In the genomic region with DNA sequence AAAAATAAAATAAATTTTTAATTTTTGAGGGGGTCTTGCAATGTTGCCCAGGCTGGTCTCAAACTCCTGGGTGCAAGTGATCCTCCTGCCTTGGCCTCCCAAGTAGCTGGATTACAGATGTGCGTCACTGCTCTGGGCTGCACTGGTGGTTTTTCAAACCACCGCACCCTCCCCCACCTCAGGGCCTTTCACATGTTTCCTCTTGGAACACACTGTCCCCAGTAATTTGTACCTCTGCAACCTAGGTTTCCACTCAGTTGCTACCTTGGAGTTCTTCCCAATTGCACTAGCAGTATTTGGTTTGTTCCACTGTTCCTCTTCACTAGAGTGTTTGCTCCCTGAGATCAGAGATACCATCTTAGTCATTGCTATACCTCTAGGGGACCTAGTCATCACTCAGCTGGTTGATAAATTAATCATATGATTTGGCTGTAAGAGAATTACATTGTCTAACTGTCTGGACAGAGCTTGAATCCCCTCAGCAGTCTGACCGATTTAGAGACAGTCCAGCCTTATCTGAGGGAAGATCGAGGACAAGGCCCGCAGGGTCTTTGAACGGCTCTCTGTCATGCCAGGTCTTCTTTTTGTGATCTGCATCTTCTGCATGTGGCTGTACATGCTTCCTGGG, we compare ENCODE assay signal across 18 cellular contexts. TPM values are rescaled to one million over a fixed set of nuclear protein-coding genes. Genes with fewer than 3 reads are reported as not detected.
DNase-seq lines count a peak whose midpoint lies in the region; ATAC-seq and TF ChIP-seq lines count a peak whose summit lies in the region.
"Had no signal": no experiment of that assay in that cellular context is flagged by ENCODE, and none has a peak within 500 bp of the region (broad histone marks: within the 10 kb centered on the region; RNA-seq: fewer than 3 reads in every experiment).

No MANE protein-coding gene starts in this region.

- no peak for TF ChIP-seq POLR2A in esophagus squamous epithelium (IDR thresholded peaks at IDR 0.05)

- H3K27me3 Mint-ChIP-seq in activated CD4-positive, alpha-beta T cell treated with anti-CD3 and anti-CD28 coated beads, Interleukin-2, amount 10 ng/mL, durations not matched to agents 24 days and 14 days = no peaks in the 10 kb centered on the region
- H3K27me3 Mint-ChIP-seq in stimulated activated naive B cell treated with anti-CD40 and anti-IgM and Interleukin-4, amounts not matched to agents 10 μg/mL and 1 μg/mL and 100 μg/mL, for 72 hours = no peaks in the 10 kb centered on the region
- H3K27me3 Mint-ChIP-seq: central memory CD8-positive, alpha-beta T cell had no signal

- H3K9me3 Mint-ChIP-seq in activated CD4-positive, alpha-beta T cell treated with anti-CD3 and anti-CD28 coated beads, Interleukin-2, amount 10 ng/mL, durations not matched to agents 24 days and 14 days = no peaks in the 10 kb centered on the region
- no peaks in the 10 kb centered on the region for H3K9me3 Mint-ChIP-seq in stimulated activated naive B cell treated with anti-CD40 and anti-IgM and Interleukin-4, amounts not matched to agents 10 μg/mL and 1 μg/mL and 100 μg/mL, for 72 hours
- H3K9me3 Mint-ChIP-seq: central memory CD8-positive, alpha-beta T cell had no signal

- DNase-seq in activated CD4-positive, alpha-beta T cell treated with anti-CD3 and anti-CD28 coated beads, Interleukin-2, amount 10 ng/mL, durations not matched to agents 24 days and 14 days = peak; percentile 40
- no peak for DNase-seq in activated CD4-positive, alpha-beta T cell treated with anti-CD3 and anti-CD28 coated beads for 48 hours
- DNase-seq in RPMI7951 (ENCODE audit: low read depth) = peak; percentile 66
- peak; percentile 20 for DNase-seq in epithelial cell of prostate (ENCODE audit: low read depth, low spot score)
- no peak for DNase-seq in stimulated activated naive B cell treated with anti-CD40 and anti-IgM and Interleukin-4, amounts not matched to agents 10 μg/mL and 1 μg/mL and 100 μg/mL, for 72 hours
- no peak for DNase-seq in NCI-H345 treated with DMSO at 0.1 percent for 48 hours (lab: John Stamatoyannopoulos, UW; ENCODE audit: unreplicated experiment)
- DNase-seq in esophagus squamous epithelium (lab: John Stamatoyannopoulos, UW) = no peak
- no peak for DNase-seq in stimulated activated CD4-positive, alpha-beta T cell treated with anti-CD3 and anti-CD28 coated beads, Interleukin-4, amount 100 ng/mL, for 24 hours
- DNase-seq: activated CD8-positive, alpha-beta memory T cell treated with anti-CD3 and anti-CD28 coated beads, Interleukin-2, amount 50 U/mL, for 4 hours; COR-L47; glutamatergic neuron; Karpas-422; midbrain; NCI-H1694 treated with DMSO at 0.1 percent for 48 hours; NCI-H524 treated with DMSO at 0.1 percent for 48 hours; SW 1271; WERI-Rb-1 had no signal

- H3K36me3 Mint-ChIP-seq in activated CD4-positive, alpha-beta T cell treated with anti-CD3 and anti-CD28 coated beads, Interleukin-2, amount 10 ng/mL, durations not matched to agents 24 days and 14 days (ENCODE audit: low read depth) = peaks cover 59% of the 10 kb centered on the region
- peaks cover 53 to 65% of the 10 kb centered on the region in 2 donors for H3K36me3 Mint-ChIP-seq in stimulated activated naive B cell treated with anti-CD40 and anti-IgM and Interleukin-4, amounts not matched to agents 10 μg/mL and 1 μg/mL and 100 μg/mL, for 72 hours

- no peak overlapping the region for H3K27ac Mint-ChIP-seq in activated CD4-positive, alpha-beta T cell treated with anti-CD3 and anti-CD28 coated beads, Interleukin-2, amount 10 ng/mL, durations not matched to agents 24 days and 14 days
- H3K27ac Mint-ChIP-seq in stimulated activated naive B cell treated with anti-CD40 and anti-IgM and Interleukin-4, amounts not matched to agents 10 μg/mL and 1 μg/mL and 100 μg/mL, for 72 hours = no peak overlapping the region

- WGBS in esophagus squamous epithelium, 2 donors = 82 to 96% methylated on average over 6 of the region's 6 CpGs

- no peak for TF ChIP-seq CTCF in esophagus squamous epithelium (IDR thresholded peaks at IDR 0.05)

- intact Hi-C loops in activated CD4-positive, alpha-beta T cell treated with anti-CD3 and anti-CD28 coated beads, Interleukin-2, amount 10 ng/mL, durations not matched to agents 24 days and 14 days (cut with micrococcal nuclease) = no loop called here
- intact Hi-C loops in esophagus squamous epithelium (cut with DNase I) = no loop called here

- H3K27ac ChIP-seq in epithelial cell of prostate (no peak overlapping the region), esophagus squamous epithelium (no peak overlapping the region)
- H3K27ac ChIP-seq: WERI-Rb-1 had no signal

- ATAC-seq in stimulated activated naive B cell treated with anti-CD40 and anti-IgM and Interleukin-4, amounts not matched to agents 10 μg/mL and 1 μg/mL and 100 μg/mL, for 72 hours (replicated peaks) = peak; percentile 25 to 46

- H3K4me3 Mint-ChIP-seq in activated CD4-positive, alpha-beta T cell treated with anti-CD3 and anti-CD28 coated beads, Interleukin-2, amount 10 ng/mL, durations not matched to agents 24 days and 14 days = no peak overlapping the region
- no peak overlapping the region for H3K4me3 Mint-ChIP-seq in stimulated activated naive B cell treated with anti-CD40 and anti-IgM and Interleukin-4, amounts not matched to agents 10 μg/mL and 1 μg/mL and 100 μg/mL, for 72 hours
- H3K4me3 Mint-ChIP-seq: central memory CD8-positive, alpha-beta T cell had no signal

- H3K9me3 ChIP-seq in esophagus squamous epithelium = no peaks in the 10 kb centered on the region

- no peaks in the 10 kb centered on the region for H3K27me3 ChIP-seq in esophagus squamous epithelium

- peaks cover 0 to 92% (median 0%) of the 10 kb centered on the region in 3 donors for H3K36me3 ChIP-seq in esophagus squamous epithelium

- H3K4me3 ChIP-seq in esophagus squamous epithelium = no peak overlapping the region

- peaks cover 1% of the 10 kb centered on the region for H3K4me1 Mint-ChIP-seq in activated CD4-positive, alpha-beta T cell treated with anti-CD3 and anti-CD28 coated beads, Interleukin-2, amount 10 ng/mL, durations not matched to agents 24 days and 14 days
- peaks cover 17 to 22% of the 10 kb centered on the region in 2 donors for H3K4me1 Mint-ChIP-seq in stimulated activated naive B cell treated with anti-CD40 and anti-IgM and Interleukin-4, amounts not matched to agents 10 μg/mL and 1 μg/mL and 100 μg/mL, for 72 hours
- H3K4me1 Mint-ChIP-seq: central memory CD8-positive, alpha-beta T cell had no signal

- no peaks in the 10 kb centered on the region for H3K4me1 ChIP-seq in esophagus squamous epithelium

RNA-seq across cellular contexts. Expression of gene CEP43, which starts 32.0 kb away (rescaled TPM):
- 21.1 and 23.0 TPM in 2 replicates for total RNA-seq in activated CD4-positive, alpha-beta T cell treated with anti-CD3 and anti-CD28 coated beads, Interleukin-2, amount 10 ng/mL, durations not matched to agents 24 days and 14 days
- total RNA-seq in RPMI7951 (2014; rRNA removed; shearing (Covaris generic)) = 41.4 and 54.5 TPM in 2 replicates
- 10 to 100 TPM; 13.0 to 18.6 (median 13.3) TPM for total RNA-seq in esophagus squamous epithelium

Comparison
In these comparisons a context has a peak if more than half of its experiments do, and no peak if none do; other contexts are left out.
1. DNase-seq: peak in activated CD4-positive, alpha-beta T cell treated with anti-CD3 and anti-CD28 coated beads, Interleukin-2, amount 10 ng/mL, durations not matched to agents 24 days and 14 days (single experiment), RPMI7951 (single experiment) and epithelial cell of prostate (single experiment); none in activated CD4-positive, alpha-beta T cell treated with anti-CD3 and anti-CD28 coated beads for 48 hours (single experiment), stimulated activated naive B cell treated with anti-CD40 and anti-IgM and Interleukin-4, amounts not matched to agents 10 μg/mL and 1 μg/mL and 100 μg/mL, for 72 hours (single experiment), NCI-H345 treated with DMSO at 0.1 percent for 48 hours (single experiment), esophagus squamous epithelium (single experiment) and stimulated activated CD4-positive, alpha-beta T cell treated with anti-CD3 and anti-CD28 coated beads, Interleukin-4, amount 100 ng/mL, for 24 hours (single experiment).